19 cellular contexts compared by ENCODE assay signal in genomic region chr2:15768142-15769088, GRCh38.
DNase-seq lines count a peak whose midpoint lies in the region; ATAC-seq and TF ChIP-seq lines count a peak whose summit lies in the region.
"Had no signal": no experiment of that assay in that cellular context is flagged by ENCODE, and none has a peak within 500 bp of the region (broad histone marks: within the 10 kb centered on the region; RNA-seq: fewer than 3 reads in every experiment).

No MANE protein-coding gene starts in this region.

- no TSS peak for BruUV-seq in Caco-2 (replicated peaks; lab: Mats Ljungman, UMichigan)

- H3K4me3 Mint-ChIP-seq in Caco-2 (ENCODE audit: unreplicated experiment) (peak overlapping the region; percentile 50), mesothelial cell of epicardium (no peak overlapping the region)
- H3K4me3 Mint-ChIP-seq: CD14-positive monocyte, HFFc6 had no signal

- no peak for ATAC-seq in GM21528 (IDR thresholded peaks at IDR 0.05; ENCODE audit: low FRiP score, unreplicated experiment)
- ATAC-seq: SK-N-SH treated with all-trans-retinoic acid at 6 μM for 48 hours had no signal

- H3K4me1 Mint-ChIP-seq in Caco-2 (ENCODE audit: low read depth, unreplicated experiment) (peaks cover 65% of the 10 kb centered on the region), mesothelial cell of epicardium (peaks cover 32% of the 10 kb centered on the region)
- H3K4me1 Mint-ChIP-seq: CD14-positive monocyte had no signal

- TF ChIP-seq CTCF in C4-2B (conservative IDR thresholded peaks at IDR 0.05) (no peak), Caco-2 (IDR thresholded peaks at IDR 0.05; ENCODE audit: insufficient read depth in 1 of 2, low read depth in 1 of 2, low read length in 1 of 2, severe bottlenecking in 1 of 2, unreplicated experiment in 1 of 2) (no peak), mesothelial cell of epicardium (IDR thresholded peaks at IDR 0.05; ENCODE audit: unreplicated experiment) (no peak), GM20000 (IDR thresholded peaks at IDR 0.05; ENCODE audit: extremely low read depth, missing control alignments) (no peak)

- H3K4me1 ChIP-seq in Caco-2: peaks cover 50% of the 10 kb centered on the region

- H3K36me3 ChIP-seq in Caco-2 (ENCODE audit: control insufficient read depth, insufficient read depth, low read length): no peaks in the 10 kb centered on the region

- no peaks in the 10 kb centered on the region for H3K27me3 ChIP-seq in Caco-2 (replicated peaks; ENCODE audit: control insufficient read depth, insufficient read depth, low read length)

- no peak overlapping the region for H3K4me3 ChIP-seq in Caco-2 (ENCODE audit: low read depth, low read length)

- H3K9me3 ChIP-seq in Caco-2: no peaks in the 10 kb centered on the region

- H3K27me3 Mint-ChIP-seq in Caco-2 (ENCODE audit: insufficient read depth, unreplicated experiment) (no peaks in the 10 kb centered on the region), mesothelial cell of epicardium (ENCODE audit: low read depth) (no peaks in the 10 kb centered on the region)

- CTCF ChIA-PET in Caco-2 (lab: Charles Lee): no interaction called here

- DNase-seq in Caco-2 (no peak), NCI-H2227 treated with DMSO at 0.1 percent for 48 hours (lab: John Stamatoyannopoulos, UW) (peak; percentile 2), mesothelial cell of epicardium (ENCODE audit: low spot score in 2 of 2, unreplicated experiment in 2 of 2) (no peak), T-helper 9 cell (no peak), GM20000 (ENCODE audit: low spot score) (no peak)
- DNase-seq: COR-L47, GDM1, GOT3, HFFc6, NCI-H146, NCI-H2029 treated with DMSO at 0.1 percent for 48 hours, NCI-H510A, NCI-H82, SHP77 treated with DMSO at 0.1 percent for 48 hours, T-helper 1 cell had no signal

- H3K27ac ChIP-seq in C4-2B: peak overlapping the region; percentile 52; the same call in 1 of the 2 replicates

- POLR2A ChIA-PET in Caco-2 (lab: Charles Lee): no interaction called here

- H3K27ac Mint-ChIP-seq in Caco-2 (ENCODE audit: unreplicated experiment) (peak overlapping the region; percentile 53), mesothelial cell of epicardium (peak overlapping the region; percentile 62)
- H3K27ac Mint-ChIP-seq: HFFc6 had no signal

- H3K36me3 Mint-ChIP-seq in Caco-2 (ENCODE audit: insufficient read depth, unreplicated experiment) (peaks cover 16% of the 10 kb centered on the region), mesothelial cell of epicardium (no peaks in the 10 kb centered on the region)
- H3K36me3 Mint-ChIP-seq: CD14-positive monocyte had no signal

- intact Hi-C loops in Caco-2 (cut with micrococcal nuclease; ENCODE audit: unreplicated experiment): loop anchor here (5.0 kb wide), 2 partner anchors 101 to 624 kb away; no protein-coding TSS in a partner anchor

- H3K9me3 Mint-ChIP-seq in Caco-2 (ENCODE audit: unreplicated experiment) (no peaks in the 10 kb centered on the region), mesothelial cell of epicardium (no peaks in the 10 kb centered on the region)
